Comparison of ENCODE assay signal across 9 cellular contexts in genomic region chr1:72186733-72187307, GRCh38.
DNase-seq lines count a peak whose midpoint lies in the region; ATAC-seq and TF ChIP-seq lines count a peak whose summit lies in the region.
"Had no signal": no experiment of that assay in that cellular context is flagged by ENCODE, and none has a peak within 500 bp of the region (broad histone marks: within the 10 kb centered on the region; RNA-seq: fewer than 3 reads in every experiment).

No MANE protein-coding gene starts in this region.

- peak; percentile 4 for DNase-seq in NOMO-1 treated with DMSO at 0.1 percent for 48 hours (lab: John Stamatoyannopoulos, UW; ENCODE audit: unreplicated experiment)
- DNase-seq in NOMO-1 treated with dmso at 0.1 percent for 144 hours (lab: John Stamatoyannopoulos, UW; ENCODE audit: unreplicated experiment): no peak
- DNase-seq in Panc1 (ENCODE audit: low read depth, low spot score): peak; percentile 8
- peak; percentile 57 for DNase-seq in fibroblast of the aortic adventitia (ENCODE audit: low read depth)
- no peak for DNase-seq in thoracic aorta (ENCODE audit: low spot score)
- no peak for DNase-seq in activated CD4-positive, alpha-beta T cell treated with anti-CD3 and anti-CD28 coated beads, Interleukin-2, amount 50 U/mL, for 4 hours
- no peak for DNase-seq in DMS79 (lab: John Stamatoyannopoulos, UW)
- no peak for DNase-seq in stimulated activated CD8-positive, alpha-beta memory T cell treated with anti-CD3 and anti-CD28 coated beads, Interleukin-4, amount 100 ng/mL, for 48 hours
- DNase-seq: activated CD4-positive, alpha-beta T cell treated with anti-CD3 and anti-CD28 coated beads, Interleukin-2, amount 10 ng/mL, durations not matched to agents 24 days and 14 days had no signal

- peak; percentile 53; the same call in 1 of the 2 replicates for TF ChIP-seq CTCF in Panc1 (IDR thresholded peaks at IDR 0.05)
- peak; percentile 77 for TF ChIP-seq CTCF in fibroblast of the aortic adventitia (IDR thresholded peaks at IDR 0.05; ENCODE audit: insufficient read depth, low read length)
- TF ChIP-seq CTCF in thoracic aorta (IDR thresholded peaks at IDR 0.05): peak; percentile 36

- intact Hi-C loops in Panc1 (cut with micrococcal nuclease; ENCODE audit: unreplicated experiment): no loop called here

- no peaks in the 10 kb centered on the region for H3K27me3 ChIP-seq in Panc1 (ENCODE audit: control insufficient read depth, insufficient read depth, low read length)
- H3K27me3 ChIP-seq in thoracic aorta (replicated peaks; ENCODE audit: insufficient read depth): no peaks in the 10 kb centered on the region

- H3K4me1 ChIP-seq in Panc1 (ENCODE audit: control insufficient read depth, insufficient read depth, low read length) (no peaks in the 10 kb centered on the region), thoracic aorta (ENCODE audit: control insufficient read depth in 1 of 2, low read depth in 2 of 2) (peaks cover 4 to 21% of the 10 kb centered on the region in 2 donors)

- no peak overlapping the region for H3K27ac ChIP-seq in Panc1 (ENCODE audit: low read length)
- H3K27ac ChIP-seq in thoracic aorta: no peak overlapping the region

- BruUV-seq in Panc1 (replicated peaks; lab: Mats Ljungman, UMichigan): no TSS peak

- H3K9me3 ChIP-seq in Panc1 (ENCODE audit: control insufficient read depth, insufficient read depth, low read depth, low read length): no peaks in the 10 kb centered on the region
- no peaks in the 10 kb centered on the region for H3K9me3 ChIP-seq in thoracic aorta

- CTCF ChIA-PET in Panc1 (lab: Charles Lee): no interaction called here

- H3K4me3 ChIP-seq in Panc1 (ENCODE audit: low read depth in 2 of 2, low read length in 2 of 2): no peak overlapping the region
- H3K4me3 ChIP-seq in fibroblast of the aortic adventitia (ENCODE audit: low read depth, low read length): no peak overlapping the region
- no peak overlapping the region for H3K4me3 ChIP-seq in thoracic aorta

- in situ Hi-C loops in Panc1 (cut with HindIII; ENCODE audit: low pct_unique_long_range_greater_than_20kb, low sequenced_read_pairs): no loop called here

- H3K36me3 ChIP-seq in Panc1 (ENCODE audit: control insufficient read depth, insufficient read depth, low read length): no peaks in the 10 kb centered on the region
- H3K36me3 ChIP-seq in thoracic aorta: no peaks in the 10 kb centered on the region

- no peak for ATAC-seq in Panc1
- no peak for ATAC-seq in thoracic aorta (ENCODE audit: insufficient number of reproducible peaks, low FRiP score, low read depth)

- POLR2A ChIA-PET in Panc1 (lab: Charles Lee): no interaction called here

Comparison
In these comparisons a context has a peak if more than half of its experiments do, and no peak if none do; other contexts are left out.
1. DNase-seq: peak in NOMO-1 treated with DMSO at 0.1 percent for 48 hours (single experiment), Panc1 (single experiment) and fibroblast of the aortic adventitia (single experiment); none in NOMO-1 treated with dmso at 0.1 percent for 144 hours (single experiment), thoracic aorta (single experiment), activated CD4-positive, alpha-beta T cell treated with anti-CD3 and anti-CD28 coated beads, Interleukin-2, amount 50 U/mL, for 4 hours (0 of 2), DMS79 (single experiment) and stimulated activated CD8-positive, alpha-beta memory T cell treated with anti-CD3 and anti-CD28 coated beads, Interleukin-4, amount 100 ng/mL, for 48 hours (single experiment).
2. Peak in every context shown above with its lines, with median percentiles within 50 percentile points of each other: CTCF ChIP-seq.